ENCODE assay signal across 19 cellular contexts in genomic region chr13:75748874-75749273, GRCh38.
DNase-seq lines count a peak whose midpoint lies in the region; ATAC-seq and TF ChIP-seq lines count a peak whose summit lies in the region.
"Had no signal": no experiment of that assay in that cellular context is flagged by ENCODE, and none has a peak within 500 bp of the region (broad histone marks: within the 10 kb centered on the region; RNA-seq: fewer than 3 reads in every experiment).

No MANE protein-coding gene starts in this region.

- in situ Hi-C loops in GM23248 (cut with MboI): no loop called here

- H3K4me1 Mint-ChIP-seq in chondrocyte (ENCODE audit: low read depth): peaks cover 60% of the 10 kb centered on the region

- H2AFZ ChIP-seq in GM23248 (no peak overlapping the region), MM.1S (ENCODE audit: low read length) (no peak overlapping the region)

- intact Hi-C loops in psoas muscle (cut with DNase I): no loop called here

- H3K79me2 ChIP-seq in GM23248 (ENCODE audit: insufficient read depth) (peaks cover 100% of the 10 kb centered on the region), MM.1S (ENCODE audit: low read length) (no peaks in the 10 kb centered on the region)

- H3K9me3 Mint-ChIP-seq in chondrocyte (ENCODE audit: low read depth): peaks cover 12% of the 10 kb centered on the region

- peak in 1 of 4 donors; percentile 5 for ATAC-seq in psoas muscle
- ATAC-seq in GM19035 (IDR thresholded peaks at IDR 0.05; ENCODE audit: unreplicated experiment): no peak

- CTCF ChIA-PET in RWPE1 (lab: Yijun Ruan, JAX): interaction anchor here (1.4 kb wide), 1 partner anchor 12 kb away, joined by 5 read pairs; no protein-coding TSS in a partner anchor

- H3K4me3 ChIP-seq in GM23248 (no peak overlapping the region), psoas muscle (no peak overlapping the region), MM.1S (ENCODE audit: low read length) (no peak overlapping the region)
- H3K4me3 ChIP-seq: BLaER1 had no signal

- H3K4me2 ChIP-seq in GM23248 (ENCODE audit: unreplicated experiment) (peak overlapping the region; percentile 33), MM.1S (ENCODE audit: low read depth, low read length) (no peak overlapping the region)

- peaks cover 24% of the 10 kb centered on the region for H3K4me1 ChIP-seq in GM23248 (ENCODE audit: insufficient read depth)
- peaks cover 15% of the 10 kb centered on the region for H3K4me1 ChIP-seq in psoas muscle
- no peaks in the 10 kb centered on the region for H3K4me1 ChIP-seq in MM.1S (ENCODE audit: low read length)

- no peak overlapping the region for H3K4me3 Mint-ChIP-seq in chondrocyte (ENCODE audit: unreplicated experiment)
- H3K4me3 Mint-ChIP-seq: CD4-positive, alpha-beta T cell had no signal

- H3K27ac Mint-ChIP-seq in chondrocyte (ENCODE audit: unreplicated experiment): peak overlapping the region; percentile 77
- H3K27ac Mint-ChIP-seq: CD4-positive, alpha-beta T cell had no signal

- peaks cover 9% of the 10 kb centered on the region for H3K36me3 Mint-ChIP-seq in chondrocyte (ENCODE audit: low read depth)

- POLR2A ChIA-PET in RWPE1 (lab: Yijun Ruan, JAX; ENCODE audit: low non-redundant PET): no interaction called here

- H3K27ac ChIP-seq in GM23248 (peak overlapping the region; percentile 65), RWPE1 (peak overlapping the region; percentile 35; the same call in 1 of the 2 replicates), psoas muscle (peak overlapping the region; percentile 46), MM.1S (ENCODE audit: low read length) (no peak overlapping the region)
- H3K27ac ChIP-seq: BLaER1, HL-60 had no signal

- H3K36me3 ChIP-seq in GM23248 (ENCODE audit: low read depth) (peaks cover 7% of the 10 kb centered on the region; the same call in 1 of the 2 replicates), psoas muscle (ENCODE audit: insufficient read depth in 1 of 2, low read depth in 1 of 2) (no peaks in the 10 kb centered on the region), MM.1S (replicated peaks; ENCODE audit: insufficient read depth, low read length) (no peaks in the 10 kb centered on the region)
- H3K36me3 ChIP-seq: BLaER1 had no signal

- no peak for TF ChIP-seq CTCF in RWPE1 (conservative IDR thresholded peaks at IDR 0.05; ENCODE audit: low read depth)
- TF ChIP-seq CTCF in chondrocyte (IDR thresholded peaks at IDR 0.05): no peak
- no peak for TF ChIP-seq CTCF in psoas muscle (IDR thresholded peaks at IDR 0.05)
- no peak for TF ChIP-seq CTCF in MM.1S (IDR thresholded peaks at IDR 0.05; ENCODE audit: low read length)

- 65 to 72% methylated on average over 3 of the region's 3 CpGs for WGBS in GM23248 (ENCODE audit: low coverage in 1 of 2, low lambda C conversion rate in 2 of 2, missing lambda C conversion rate in 2 of 2), 2 experiments
- WGBS in psoas muscle, 3 donors: 80 to 88% (median 80%) methylated on average over 3 of the region's 3 CpGs

- H3K27me3 ChIP-seq in GM23248 (replicated peaks; ENCODE audit: insufficient read depth) (no peaks in the 10 kb centered on the region), psoas muscle (ENCODE audit: insufficient read depth in 3 of 3, low read length in 2 of 3) (no peaks in the 10 kb centered on the region), MM.1S (replicated peaks; ENCODE audit: insufficient read depth, low read length) (no peaks in the 10 kb centered on the region)
- H3K27me3 ChIP-seq: BLaER1 had no signal

- H4K20me1 ChIP-seq in GM23248 (ENCODE audit: insufficient read depth) (peaks cover 7% of the 10 kb centered on the region), MM.1S (ENCODE audit: insufficient read depth, low read length) (no peaks in the 10 kb centered on the region)
- H4K20me1 ChIP-seq: BLaER1 had no signal

- H3K9me2 ChIP-seq in GM23248 (ENCODE audit: insufficient read depth) (no peaks in the 10 kb centered on the region), MM.1S (replicated peaks; ENCODE audit: insufficient read depth, low read length) (no peaks in the 10 kb centered on the region)

- H3K9ac ChIP-seq in GM23248 (no peak overlapping the region), MM.1S (ENCODE audit: low read length) (no peak overlapping the region)
- H3K9ac ChIP-seq: BLaER1 had no signal

- peaks cover 52% of the 10 kb centered on the region for H3F3A ChIP-seq in GM23248 (ENCODE audit: insufficient read depth)
- H3F3A ChIP-seq in MM.1S (ENCODE audit: insufficient read depth, low read length): no peaks in the 10 kb centered on the region

- DNase-seq in GM23248: no peak
- no peak for DNase-seq in RWPE1 (ENCODE audit: low spot score)
- no peak for DNase-seq in chondrocyte (ENCODE audit: low spot score)
- no peak for DNase-seq in psoas muscle
- DNase-seq in midbrain (lab: John Stamatoyannopoulos, UW): no peak
- DNase-seq in MM.1S: no peak
- no peak for DNase-seq in stimulated activated CD4-positive, alpha-beta T cell treated with anti-CD3 and anti-CD28 coated beads, Interleukin-15, amount 100 ng/mL, for 24 hours
- DNase-seq: 8988T; CD4-positive, alpha-beta T cell; Karpas-422; NCI-H146; NCI-H2029; NCI-H524 treated with DMSO at 0.1 percent for 48 hours; NK-92 treated with Interleukin-12 subunit alpha and Interleukin-12 subunit beta, amount 100 ng/mL, for 24 hours; RPMI8226; SHP77 had no signal

- H3K9me3 ChIP-seq in GM23248 (ENCODE audit: low read depth) (no peaks in the 10 kb centered on the region), psoas muscle (no peaks in the 10 kb centered on the region), MM.1S (replicated peaks; ENCODE audit: insufficient read depth, low read length) (no peaks in the 10 kb centered on the region)

- no peaks in the 10 kb centered on the region for H3K27me3 Mint-ChIP-seq in chondrocyte (ENCODE audit: low read depth)
- H3K27me3 Mint-ChIP-seq: CD4-positive, alpha-beta T cell had no signal
